1 cellular context compared by ENCODE assay signal in the genomic region with DNA sequence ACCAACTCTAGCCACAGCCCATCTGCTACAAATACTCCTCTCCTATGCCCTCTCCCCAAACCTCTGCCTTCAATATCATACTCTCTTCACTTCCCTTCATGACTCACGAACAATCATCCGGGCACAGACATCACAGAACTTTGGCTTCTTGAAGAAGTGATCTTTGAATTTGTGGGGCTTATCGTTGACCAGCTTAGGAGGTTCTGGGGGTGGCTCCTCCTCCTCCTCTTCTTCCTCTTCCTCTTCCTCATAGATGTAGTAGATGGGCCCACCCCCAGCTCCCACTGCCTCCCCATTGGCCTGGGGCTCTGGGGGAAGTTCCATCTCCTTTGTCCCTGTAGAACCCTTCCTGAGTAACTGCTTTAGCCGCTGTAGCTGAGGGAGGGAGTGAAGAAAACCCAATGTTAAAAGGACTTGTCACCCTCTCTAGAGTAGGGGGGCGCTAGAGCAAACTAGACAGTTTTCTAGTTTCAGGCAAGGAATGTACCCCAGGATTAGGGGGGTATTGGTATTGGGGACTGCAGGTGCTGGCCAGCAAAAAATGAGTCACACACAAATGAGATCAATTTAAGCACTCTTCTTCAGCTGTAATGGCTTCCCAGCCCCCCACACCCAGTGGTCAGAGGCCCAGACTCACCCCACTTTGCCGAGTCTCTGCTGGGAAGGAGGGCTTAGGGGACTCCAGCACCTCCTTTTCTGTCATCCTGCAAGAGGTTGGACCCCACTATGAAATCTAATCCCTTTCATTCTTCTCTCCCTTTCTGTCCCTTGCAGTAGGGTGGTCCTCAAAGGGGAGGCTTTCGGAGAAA.
TF ChIP-seq lines count a peak whose summit lies in the region.

No MANE protein-coding gene starts in this region.

TF ChIP-seq in K562, 482 proteins besides CTCF, POLR2A, EP300 and RAD21 (continued from another document):
- TF ChIP-seq PRDM10 (IDR thresholded peaks at IDR 0.05; ENCODE audit: partially characterized antibody), result peak; percentile 51
- TF ChIP-seq TBP (optimal IDR thresholded peaks at IDR 0.05; ENCODE audit: low read depth, low read length), result peak; percentile 13
